In the genomic region with DNA sequence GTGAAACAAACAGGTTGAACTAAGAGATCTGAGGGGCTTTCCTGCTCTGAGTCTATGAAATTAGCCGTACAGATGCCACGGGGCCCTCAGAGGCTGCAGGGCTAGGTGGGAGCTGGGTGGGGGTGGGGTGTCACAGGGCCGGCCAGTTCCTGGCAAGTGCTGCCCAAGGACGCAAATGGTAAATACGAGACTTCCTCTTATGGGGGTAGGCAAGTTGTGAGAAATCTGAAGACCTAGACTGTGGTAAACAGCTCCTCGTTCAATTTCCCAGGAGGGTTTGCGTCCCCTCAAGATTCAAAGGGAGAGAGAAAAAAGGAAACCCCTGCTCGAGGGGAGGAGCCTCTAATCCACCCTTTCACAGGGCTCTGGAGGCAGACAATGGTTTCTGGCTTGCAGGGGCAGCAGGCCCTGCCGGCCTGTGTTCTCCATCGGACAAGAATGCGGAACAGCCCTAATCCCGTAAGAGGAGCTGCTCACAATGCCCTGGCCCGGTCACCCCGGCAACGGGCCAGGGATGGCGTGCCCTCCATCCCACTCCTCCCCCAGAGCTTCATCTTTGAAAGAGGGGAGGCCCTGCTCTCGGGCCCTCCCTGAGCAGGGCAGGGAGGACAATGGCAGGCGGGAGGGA, we compare ENCODE assay signal across 1 cellular context.
TF ChIP-seq lines count a peak whose summit lies in the region.

No MANE protein-coding gene starts in this region.

TF ChIP-seq in GM12878, 131 proteins besides CTCF, POLR2A, EP300 and RAD21 (continued from another document and continues in another):
- TF ChIP-seq, protein P1, sequence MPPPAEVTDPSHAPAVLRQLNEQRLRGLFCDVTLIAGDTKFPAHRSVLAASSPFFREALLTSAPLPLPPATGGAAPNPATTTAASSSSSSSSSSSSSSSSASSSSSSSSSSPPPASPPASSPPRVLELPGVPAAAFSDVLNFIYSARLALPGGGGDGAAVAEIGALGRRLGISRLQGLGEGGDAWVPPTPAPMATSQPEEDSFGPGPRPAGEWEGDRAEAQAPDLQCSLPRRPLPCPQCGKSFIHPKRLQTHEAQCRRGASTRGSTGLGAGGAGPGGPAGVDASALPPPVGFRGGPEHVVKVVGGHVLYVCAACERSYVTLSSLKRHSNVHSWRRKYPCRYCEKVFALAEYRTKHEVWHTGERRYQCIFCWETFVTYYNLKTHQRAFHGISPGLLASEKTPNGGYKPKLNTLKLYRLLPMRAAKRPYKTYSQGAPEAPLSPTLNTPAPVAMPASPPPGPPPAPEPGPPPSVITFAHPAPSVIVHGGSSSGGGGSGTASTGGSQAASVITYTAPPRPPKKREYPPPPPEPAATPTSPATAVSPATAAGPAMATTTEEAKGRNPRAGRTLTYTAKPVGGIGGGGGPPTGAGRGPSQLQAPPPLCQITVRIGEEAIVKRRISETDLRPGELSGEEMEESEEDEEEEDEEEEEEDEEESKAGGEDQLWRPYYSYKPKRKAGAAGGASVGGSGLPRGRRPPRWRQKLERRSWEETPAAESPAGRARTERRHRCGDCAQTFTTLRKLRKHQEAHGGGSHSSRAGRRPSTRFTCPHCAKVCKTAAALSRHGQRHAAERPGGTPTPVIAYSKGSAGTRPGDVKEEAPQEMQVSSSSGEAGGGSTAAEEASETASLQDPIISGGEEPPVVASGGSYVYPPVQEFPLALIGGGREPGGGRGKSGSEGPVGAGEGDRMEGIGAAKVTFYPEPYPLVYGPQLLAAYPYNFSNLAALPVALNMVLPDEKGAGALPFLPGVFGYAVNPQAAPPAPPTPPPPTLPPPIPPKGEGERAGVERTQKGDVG (CRISPR knock-in tag; IDR thresholded peaks at IDR 0.05) = no peak
- TF ChIP-seq ASH2L (IDR thresholded peaks at IDR 0.05; ENCODE audit: borderline replicate concordance, low read depth) = no peak
- no peak for TF ChIP-seq TCF7 (IDR thresholded peaks at IDR 0.05; ENCODE audit: borderline replicate concordance)
- no peak for TF ChIP-seq SREBF2 (IDR thresholded peaks at IDR 0.05; ENCODE audit: low read length)
- TF ChIP-seq, protein P2, sequence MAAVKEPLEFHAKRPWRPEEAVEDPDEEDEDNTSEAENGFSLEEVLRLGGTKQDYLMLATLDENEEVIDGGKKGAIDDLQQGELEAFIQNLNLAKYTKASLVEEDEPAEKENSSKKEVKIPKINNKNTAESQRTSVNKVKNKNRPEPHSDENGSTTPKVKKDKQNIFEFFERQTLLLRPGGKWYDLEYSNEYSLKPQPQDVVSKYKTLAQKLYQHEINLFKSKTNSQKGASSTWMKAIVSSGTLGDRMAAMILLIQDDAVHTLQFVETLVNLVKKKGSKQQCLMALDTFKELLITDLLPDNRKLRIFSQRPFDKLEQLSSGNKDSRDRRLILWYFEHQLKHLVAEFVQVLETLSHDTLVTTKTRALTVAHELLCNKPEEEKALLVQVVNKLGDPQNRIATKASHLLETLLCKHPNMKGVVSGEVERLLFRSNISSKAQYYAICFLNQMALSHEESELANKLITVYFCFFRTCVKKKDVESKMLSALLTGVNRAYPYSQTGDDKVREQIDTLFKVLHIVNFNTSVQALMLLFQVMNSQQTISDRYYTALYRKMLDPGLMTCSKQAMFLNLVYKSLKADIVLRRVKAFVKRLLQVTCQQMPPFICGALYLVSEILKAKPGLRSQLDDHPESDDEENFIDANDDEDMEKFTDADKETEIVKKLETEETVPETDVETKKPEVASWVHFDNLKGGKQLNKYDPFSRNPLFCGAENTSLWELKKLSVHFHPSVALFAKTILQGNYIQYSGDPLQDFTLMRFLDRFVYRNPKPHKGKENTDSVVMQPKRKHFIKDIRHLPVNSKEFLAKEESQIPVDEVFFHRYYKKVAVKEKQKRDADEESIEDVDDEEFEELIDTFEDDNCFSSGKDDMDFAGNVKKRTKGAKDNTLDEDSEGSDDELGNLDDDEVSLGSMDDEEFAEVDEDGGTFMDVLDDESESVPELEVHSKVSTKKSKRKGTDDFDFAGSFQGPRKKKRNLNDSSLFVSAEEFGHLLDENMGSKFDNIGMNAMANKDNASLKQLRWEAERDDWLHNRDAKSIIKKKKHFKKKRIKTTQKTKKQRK (IDR thresholded peaks at IDR 0.05; ENCODE audit: low read depth, low read length) = no peak
- TF ChIP-seq ETV6 (conservative IDR thresholded peaks at IDR 0.05 in 1 of 2, IDR thresholded peaks at IDR 0.05 in 1 of 2; ENCODE audit: borderline replicate concordance in 1 of 2, low read depth in 1 of 2) = no peak
- no peak for TF ChIP-seq STAT1 (conservative IDR thresholded peaks at IDR 0.05)
- TF ChIP-seq TCF3 (IDR thresholded peaks at IDR 0.05; ENCODE audit: borderline replicate concordance, insufficient read depth, low read depth, low read length) = no peak
- TF ChIP-seq BHLHE40 (IDR thresholded peaks at IDR 0.05; ENCODE audit: borderline replicate concordance in 1 of 2, low read depth in 2 of 2, low read length in 1 of 2) = peak; percentile 48 to 60; a peak in 3 of 4 replicates
- TF ChIP-seq CHD2 (IDR thresholded peaks at IDR 0.05; ENCODE audit: borderline replicate concordance, low read depth, low read length) = peak; percentile 69; the same call in 1 of the 2 replicates
- 0 out of 2 replicates have a peak, but pooled peaks have one; percentile 42 for TF ChIP-seq ZNF217 (IDR thresholded peaks at IDR 0.05)
- no peak for TF ChIP-seq LARP7 (IDR thresholded peaks at IDR 0.05)
- peak; percentile 92 for TF ChIP-seq IKZF1 (conservative IDR thresholded peaks at IDR 0.05)
- TF ChIP-seq, protein P3, sequence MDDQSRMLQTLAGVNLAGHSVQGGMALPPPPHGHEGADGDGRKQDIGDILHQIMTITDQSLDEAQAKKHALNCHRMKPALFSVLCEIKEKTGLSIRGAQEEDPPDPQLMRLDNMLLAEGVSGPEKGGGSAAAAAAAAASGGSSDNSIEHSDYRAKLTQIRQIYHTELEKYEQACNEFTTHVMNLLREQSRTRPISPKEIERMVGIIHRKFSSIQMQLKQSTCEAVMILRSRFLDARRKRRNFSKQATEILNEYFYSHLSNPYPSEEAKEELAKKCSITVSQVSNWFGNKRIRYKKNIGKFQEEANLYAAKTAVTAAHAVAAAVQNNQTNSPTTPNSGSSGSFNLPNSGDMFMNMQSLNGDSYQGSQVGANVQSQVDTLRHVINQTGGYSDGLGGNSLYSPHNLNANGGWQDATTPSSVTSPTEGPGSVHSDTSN (IDR thresholded peaks at IDR 0.05; ENCODE audit: insufficient replicate concordance, low read depth, low read length) = no peak
- peak; percentile 98 for TF ChIP-seq GATAD2B (conservative IDR thresholded peaks at IDR 0.05; ENCODE audit: low read depth)
- TF ChIP-seq NFYA (IDR thresholded peaks at IDR 0.05; ENCODE audit: borderline replicate concordance, low read depth, low read length) = no peak
- no peak for TF ChIP-seq ZNF207 (IDR thresholded peaks at IDR 0.05; ENCODE audit: borderline replicate concordance)
- TF ChIP-seq PAX8 (IDR thresholded peaks at IDR 0.05) = no peak
- TF ChIP-seq, protein P4, sequence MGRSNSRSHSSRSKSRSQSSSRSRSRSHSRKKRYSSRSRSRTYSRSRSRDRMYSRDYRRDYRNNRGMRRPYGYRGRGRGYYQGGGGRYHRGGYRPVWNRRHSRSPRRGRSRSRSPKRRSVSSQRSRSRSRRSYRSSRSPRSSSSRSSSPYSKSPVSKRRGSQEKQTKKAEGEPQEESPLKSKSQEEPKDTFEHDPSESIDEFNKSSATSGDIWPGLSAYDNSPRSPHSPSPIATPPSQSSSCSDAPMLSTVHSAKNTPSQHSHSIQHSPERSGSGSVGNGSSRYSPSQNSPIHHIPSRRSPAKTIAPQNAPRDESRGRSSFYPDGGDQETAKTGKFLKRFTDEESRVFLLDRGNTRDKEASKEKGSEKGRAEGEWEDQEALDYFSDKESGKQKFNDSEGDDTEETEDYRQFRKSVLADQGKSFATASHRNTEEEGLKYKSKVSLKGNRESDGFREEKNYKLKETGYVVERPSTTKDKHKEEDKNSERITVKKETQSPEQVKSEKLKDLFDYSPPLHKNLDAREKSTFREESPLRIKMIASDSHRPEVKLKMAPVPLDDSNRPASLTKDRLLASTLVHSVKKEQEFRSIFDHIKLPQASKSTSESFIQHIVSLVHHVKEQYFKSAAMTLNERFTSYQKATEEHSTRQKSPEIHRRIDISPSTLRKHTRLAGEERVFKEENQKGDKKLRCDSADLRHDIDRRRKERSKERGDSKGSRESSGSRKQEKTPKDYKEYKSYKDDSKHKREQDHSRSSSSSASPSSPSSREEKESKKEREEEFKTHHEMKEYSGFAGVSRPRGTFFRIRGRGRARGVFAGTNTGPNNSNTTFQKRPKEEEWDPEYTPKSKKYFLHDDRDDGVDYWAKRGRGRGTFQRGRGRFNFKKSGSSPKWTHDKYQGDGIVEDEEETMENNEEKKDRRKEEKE (IDR thresholded peaks at IDR 0.05) = no peak
- TF ChIP-seq RUNX3 (IDR thresholded peaks at IDR 0.05; ENCODE audit: low read length) = peak; percentile 69
- TF ChIP-seq, protein P5, sequence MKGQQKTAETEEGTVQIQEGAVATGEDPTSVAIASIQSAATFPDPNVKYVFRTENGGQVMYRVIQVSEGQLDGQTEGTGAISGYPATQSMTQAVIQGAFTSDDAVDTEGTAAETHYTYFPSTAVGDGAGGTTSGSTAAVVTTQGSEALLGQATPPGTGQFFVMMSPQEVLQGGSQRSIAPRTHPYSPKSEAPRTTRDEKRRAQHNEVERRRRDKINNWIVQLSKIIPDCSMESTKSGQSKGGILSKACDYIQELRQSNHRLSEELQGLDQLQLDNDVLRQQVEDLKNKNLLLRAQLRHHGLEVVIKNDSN (IDR thresholded peaks at IDR 0.05; ENCODE audit: borderline replicate concordance, extremely low read length, insufficient read depth, low read depth, low read length) = no peak
- TF ChIP-seq, protein P6, sequence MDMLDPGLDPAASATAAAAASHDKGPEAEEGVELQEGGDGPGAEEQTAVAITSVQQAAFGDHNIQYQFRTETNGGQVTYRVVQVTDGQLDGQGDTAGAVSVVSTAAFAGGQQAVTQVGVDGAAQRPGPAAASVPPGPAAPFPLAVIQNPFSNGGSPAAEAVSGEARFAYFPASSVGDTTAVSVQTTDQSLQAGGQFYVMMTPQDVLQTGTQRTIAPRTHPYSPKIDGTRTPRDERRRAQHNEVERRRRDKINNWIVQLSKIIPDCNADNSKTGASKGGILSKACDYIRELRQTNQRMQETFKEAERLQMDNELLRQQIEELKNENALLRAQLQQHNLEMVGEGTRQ (IDR thresholded peaks at IDR 0.05; ENCODE audit: borderline replicate concordance, low read depth, low read length) = no peak
- TF ChIP-seq DPF2 (IDR thresholded peaks at IDR 0.05) = peak; percentile 73
- TF ChIP-seq MEF2B (IDR thresholded peaks at IDR 0.05; ENCODE audit: partially characterized antibody, poor library complexity, severe bottlenecking) = peak; percentile 99
- no peak for TF ChIP-seq YY1 (IDR thresholded peaks at IDR 0.05; ENCODE audit: low read depth, low read length)
- TF ChIP-seq ATF7 (IDR thresholded peaks at IDR 0.05; ENCODE audit: low read depth) = peak; percentile 61; the same call in 1 of the 2 replicates
- TF ChIP-seq YBX1 (IDR thresholded peaks at IDR 0.05) = peak; percentile 90; the same call in 1 of the 2 replicates
- TF ChIP-seq STAT3 (IDR thresholded peaks at IDR 0.05; ENCODE audit: low read depth, low read length) = peak; percentile 71; the same call in 1 of the 2 replicates
- TF ChIP-seq, protein P7, sequence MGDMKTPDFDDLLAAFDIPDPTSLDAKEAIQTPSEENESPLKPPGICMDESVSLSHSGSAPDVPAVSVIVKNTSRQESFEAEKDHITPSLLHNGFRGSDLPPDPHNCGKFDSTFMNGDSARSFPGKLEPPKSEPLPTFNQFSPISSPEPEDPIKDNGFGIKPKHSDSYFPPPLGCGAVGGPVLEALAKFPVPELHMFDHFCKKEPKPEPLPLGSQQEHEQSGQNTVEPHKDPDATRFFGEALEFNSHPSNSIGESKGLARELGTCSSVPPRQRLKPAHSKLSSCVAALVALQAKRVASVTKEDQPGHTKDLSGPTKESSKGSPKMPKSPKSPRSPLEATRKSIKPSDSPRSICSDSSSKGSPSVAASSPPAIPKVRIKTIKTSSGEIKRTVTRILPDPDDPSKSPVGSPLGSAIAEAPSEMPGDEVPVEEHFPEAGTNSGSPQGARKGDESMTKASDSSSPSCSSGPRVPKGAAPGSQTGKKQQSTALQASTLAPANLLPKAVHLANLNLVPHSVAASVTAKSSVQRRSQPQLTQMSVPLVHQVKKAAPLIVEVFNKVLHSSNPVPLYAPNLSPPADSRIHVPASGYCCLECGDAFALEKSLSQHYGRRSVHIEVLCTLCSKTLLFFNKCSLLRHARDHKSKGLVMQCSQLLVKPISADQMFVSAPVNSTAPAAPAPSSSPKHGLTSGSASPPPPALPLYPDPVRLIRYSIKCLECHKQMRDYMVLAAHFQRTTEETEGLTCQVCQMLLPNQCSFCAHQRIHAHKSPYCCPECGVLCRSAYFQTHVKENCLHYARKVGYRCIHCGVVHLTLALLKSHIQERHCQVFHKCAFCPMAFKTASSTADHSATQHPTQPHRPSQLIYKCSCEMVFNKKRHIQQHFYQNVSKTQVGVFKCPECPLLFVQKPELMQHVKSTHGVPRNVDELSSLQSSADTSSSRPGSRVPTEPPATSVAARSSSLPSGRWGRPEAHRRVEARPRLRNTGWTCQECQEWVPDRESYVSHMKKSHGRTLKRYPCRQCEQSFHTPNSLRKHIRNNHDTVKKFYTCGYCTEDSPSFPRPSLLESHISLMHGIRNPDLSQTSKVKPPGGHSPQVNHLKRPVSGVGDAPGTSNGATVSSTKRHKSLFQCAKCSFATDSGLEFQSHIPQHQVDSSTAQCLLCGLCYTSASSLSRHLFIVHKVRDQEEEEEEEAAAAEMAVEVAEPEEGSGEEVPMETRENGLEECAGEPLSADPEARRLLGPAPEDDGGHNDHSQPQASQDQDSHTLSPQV (IDR thresholded peaks at IDR 0.05) = 0 out of 2 replicates have a peak, but pooled peaks have one; percentile 51
- TF ChIP-seq KLF5 (IDR thresholded peaks at IDR 0.05; ENCODE audit: partially characterized antibody) = no peak
- TF ChIP-seq, protein P8, sequence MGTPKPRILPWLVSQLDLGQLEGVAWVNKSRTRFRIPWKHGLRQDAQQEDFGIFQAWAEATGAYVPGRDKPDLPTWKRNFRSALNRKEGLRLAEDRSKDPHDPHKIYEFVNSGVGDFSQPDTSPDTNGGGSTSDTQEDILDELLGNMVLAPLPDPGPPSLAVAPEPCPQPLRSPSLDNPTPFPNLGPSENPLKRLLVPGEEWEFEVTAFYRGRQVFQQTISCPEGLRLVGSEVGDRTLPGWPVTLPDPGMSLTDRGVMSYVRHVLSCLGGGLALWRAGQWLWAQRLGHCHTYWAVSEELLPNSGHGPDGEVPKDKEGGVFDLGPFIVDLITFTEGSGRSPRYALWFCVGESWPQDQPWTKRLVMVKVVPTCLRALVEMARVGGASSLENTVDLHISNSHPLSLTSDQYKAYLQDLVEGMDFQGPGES (IDR thresholded peaks at IDR 0.05) = no peak
- TF ChIP-seq NRF1 (conservative IDR thresholded peaks at IDR 0.05; ENCODE audit: low read depth, low read length) = no peak
- TF ChIP-seq, protein P9, sequence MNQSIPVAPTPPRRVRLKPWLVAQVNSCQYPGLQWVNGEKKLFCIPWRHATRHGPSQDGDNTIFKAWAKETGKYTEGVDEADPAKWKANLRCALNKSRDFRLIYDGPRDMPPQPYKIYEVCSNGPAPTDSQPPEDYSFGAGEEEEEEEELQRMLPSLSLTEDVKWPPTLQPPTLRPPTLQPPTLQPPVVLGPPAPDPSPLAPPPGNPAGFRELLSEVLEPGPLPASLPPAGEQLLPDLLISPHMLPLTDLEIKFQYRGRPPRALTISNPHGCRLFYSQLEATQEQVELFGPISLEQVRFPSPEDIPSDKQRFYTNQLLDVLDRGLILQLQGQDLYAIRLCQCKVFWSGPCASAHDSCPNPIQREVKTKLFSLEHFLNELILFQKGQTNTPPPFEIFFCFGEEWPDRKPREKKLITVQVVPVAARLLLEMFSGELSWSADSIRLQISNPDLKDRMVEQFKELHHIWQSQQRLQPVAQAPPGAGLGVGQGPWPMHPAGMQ (IDR thresholded peaks at IDR 0.05; ENCODE audit: borderline replicate concordance) = no peak
- no peak; the same call in 1 of the 2 replicates for TF ChIP-seq SMAD5 (IDR thresholded peaks at IDR 0.05; ENCODE audit: low read depth)
- TF ChIP-seq EZH2 (IDR thresholded peaks at IDR 0.05; ENCODE audit: borderline replicate concordance, control insufficient read depth, low read depth, low read length) = no peak
